8 cellular contexts compared by ENCODE assay signal in genomic region chr3:139202226-139202958, GRCh38.
A peak's percentile ranks its signal among the peaks of the same experiment; 100 is the strongest.
DNase-seq lines count a peak whose midpoint lies in the region; ATAC-seq and TF ChIP-seq lines count a peak whose summit lies in the region.

No MANE protein-coding gene starts in this region.

- TF ChIP-seq CTCF in body of pancreas (IDR thresholded peaks at IDR 0.05): peak in 4 of 7 experiments; percentile 32 to 42 (median 34)
- no peak for TF ChIP-seq CTCF in HFFc6 (IDR thresholded peaks at IDR 0.05)
- no peak for TF ChIP-seq CTCF in lower leg skin (IDR thresholded peaks at IDR 0.05)

- no peak overlapping the region for H3K4me3 Mint-ChIP-seq in HFFc6

- TF ChIP-seq POLR2A in body of pancreas (IDR thresholded peaks at IDR 0.05) (no peak), lower leg skin (IDR thresholded peaks at IDR 0.05) (no peak)

- DNase-seq in Right ventricle myocardium superior: no peak
- no peak for DNase-seq in cardiac septum (ENCODE audit: low spot score)
- DNase-seq in Jurkat, Clone E6-1 (ENCODE audit: low read depth, low spot score): peak; percentile 75
- peak; percentile 71 to 87 (median 82) for DNase-seq in body of pancreas
- peak; percentile 31 for DNase-seq in occipital lobe (lab: John Stamatoyannopoulos, UW)
- no peak for DNase-seq in HFFc6
- no peak for DNase-seq in activated CD8-positive, alpha-beta memory T cell treated with anti-CD3 and anti-CD28 coated beads, Interleukin-2, amount 50 U/mL, for 48 hours
- no peak for DNase-seq in lower leg skin (ENCODE audit: low spot score in 2 of 2)

- no peaks in the 10 kb centered on the region for H3K36me3 ChIP-seq in body of pancreas (replicated peaks in 1 of 2; ENCODE audit: insufficient read depth in 1 of 2, low read depth in 2 of 2)

- no peak overlapping the region for H3K27ac Mint-ChIP-seq in HFFc6

- 32 to 41% methylated on average over 5 of the region's 5 CpGs for WGBS in body of pancreas, 2 donors
- 37 to 47% methylated on average over 5 of the region's 5 CpGs for WGBS in lower leg skin, 2 donors

- H3K27me3 Mint-ChIP-seq in HFFc6 (ENCODE audit: insufficient read depth): peaks cover 5% of the 10 kb centered on the region; the same call in 1 of the 2 replicates

- H3K4me1 Mint-ChIP-seq in HFFc6 (ENCODE audit: low read depth): peaks cover 23% of the 10 kb centered on the region

- no peaks in the 10 kb centered on the region for H3K27me3 ChIP-seq in body of pancreas

- H3K4me1 ChIP-seq in body of pancreas: peaks cover 36% of the 10 kb centered on the region

- peak overlapping the region; percentile 11 for H3K4me3 ChIP-seq in Jurkat, Clone E6-1 (ENCODE audit: low read length)
- H3K4me3 ChIP-seq in body of pancreas (no peak overlapping the region), lower leg skin (ENCODE audit: low read depth, poor library complexity, severe bottlenecking) (no peak overlapping the region)

- no peaks in the 10 kb centered on the region for H3K36me3 Mint-ChIP-seq in HFFc6 (ENCODE audit: low read depth)

- intact Hi-C loops in Right ventricle myocardium superior (cut with DNase I) (no loop called here), cardiac septum (cut with DNase I) (loop anchor here (5.0 kb wide), 1 partner anchor 90 kb away; no protein-coding TSS in a partner anchor), body of pancreas (cut with DNase I) (no loop called here), lower leg skin (cut with DNase I; ENCODE audit: low total_unique reads) (no loop called here)

- no peaks in the 10 kb centered on the region for H3K9me3 ChIP-seq in body of pancreas

- H3K9me3 Mint-ChIP-seq in HFFc6: no peaks in the 10 kb centered on the region

- peak; percentile 67 for ATAC-seq in Right ventricle myocardium superior (ENCODE audit: poor library complexity)
- ATAC-seq in body of pancreas: peak; percentile 83

- H3K27ac ChIP-seq in body of pancreas: no peak overlapping the region

Comparison
In these comparisons a context has a peak if more than half of its experiments do, and no peak if none do; other contexts are left out.
1. DNase-seq: peak in Jurkat, Clone E6-1 (single experiment), body of pancreas (4 of 4) and occipital lobe (single experiment); none in Right ventricle myocardium superior (single experiment), cardiac septum (single experiment), HFFc6 (single experiment), activated CD8-positive, alpha-beta memory T cell treated with anti-CD3 and anti-CD28 coated beads, Interleukin-2, amount 50 U/mL, for 48 hours (single experiment) and lower leg skin (0 of 2).
2. CTCF ChIP-seq: peak in body of pancreas (4 of 7); none in HFFc6 (single experiment) and lower leg skin (0 of 3).